ENCODE assay signal across 9 cellular contexts in the genomic region with DNA sequence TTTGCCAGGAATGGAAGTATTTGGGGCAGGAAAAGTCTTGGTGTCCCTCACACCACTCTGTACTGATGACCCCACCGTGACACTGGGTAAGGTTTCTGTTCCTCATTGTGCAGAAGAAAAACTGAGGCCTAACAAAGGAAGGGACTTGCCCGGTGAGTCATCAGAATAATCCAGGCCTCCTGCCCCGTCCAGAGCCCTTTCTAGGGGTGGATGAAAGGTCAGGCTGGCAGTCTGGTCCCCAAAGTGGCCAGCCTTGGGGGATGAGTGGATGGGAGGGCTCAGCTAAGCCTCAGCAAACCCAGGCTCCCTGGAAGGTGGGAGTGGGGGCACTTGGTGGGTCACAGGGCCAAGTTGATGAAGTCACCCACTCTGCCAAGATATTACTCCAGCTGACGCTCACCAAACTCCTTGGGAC. TPM values are rescaled to one million over a fixed set of nuclear protein-coding genes. Genes with fewer than 3 reads are reported as not detected.
DNase-seq lines count a peak whose midpoint lies in the region; ATAC-seq, FAIRE-seq and TF ChIP-seq lines count a peak whose summit lies in the region.
"Had no signal": no experiment of that assay in that cellular context is flagged by ENCODE, and none has a peak within 500 bp of the region (broad histone marks: within the 10 kb centered on the region; RNA-seq: fewer than 3 reads in every experiment).

No MANE protein-coding gene starts in this region.

- H3K9ac ChIP-seq in GM12878 (ENCODE audit: control insufficient read depth, insufficient read depth, low read length) (peak overlapping the region; percentile 62), neural progenitor cell (no peak overlapping the region)

- BruUV-seq in GM12878 (replicated peaks; lab: Mats Ljungman, UMichigan): no TSS peak

- H2AFZ ChIP-seq in GM12878 (ENCODE audit: control insufficient read depth, low read depth, low read length) (no peak overlapping the region; the same call in 1 of the 2 replicates), neural progenitor cell (replicated peaks) (no peak overlapping the region)

- no peaks in the 10 kb centered on the region for H3K9me2 ChIP-seq in DOHH2 (replicated peaks; ENCODE audit: control insufficient read depth, low read length)

- no peak overlapping the region for H3K4me3 ChIP-seq in DOHH2 (ENCODE audit: low read length)
- H3K4me3 ChIP-seq in GM12878: peak overlapping the region; percentile 59
- no peak overlapping the region for H3K4me3 ChIP-seq in neural progenitor cell
- no peak overlapping the region for H3K4me3 ChIP-seq in dorsolateral prefrontal cortex

- H3K27me3 ChIP-seq in DOHH2 (ENCODE audit: control insufficient read depth, low read length) (no peaks in the 10 kb centered on the region), GM12878 (replicated peaks in 1 of 2; ENCODE audit: control insufficient read depth in 2 of 2, insufficient read depth in 2 of 2, low read length in 1 of 2) (no peaks in the 10 kb centered on the region), neural progenitor cell (peaks cover 11% of the 10 kb centered on the region), dorsolateral prefrontal cortex (no peaks in the 10 kb centered on the region)

- intact Hi-C loops in GM12878 (cut with micrococcal nuclease; ENCODE audit: unreplicated experiment) (no loop called here), dorsolateral prefrontal cortex (cut with DNase I) (no loop called here)

- peak; percentile 72 for FAIRE-seq in GM12878 (lab: Jason Lieb, UNC)

- H3K79me2 ChIP-seq in DOHH2 (ENCODE audit: control insufficient read depth, low read length) (no peaks in the 10 kb centered on the region), GM12878 (ENCODE audit: control insufficient read depth, insufficient read depth, low read length) (no peaks in the 10 kb centered on the region), neural progenitor cell (ENCODE audit: low read depth) (no peaks in the 10 kb centered on the region)

- 2% methylated on average over 4 of the region's 4 CpGs for WGBS in GM12878 (ENCODE audit: insufficient coverage, insufficient replicate concordance, low lambda C conversion rate, missing lambda C conversion rate)

- no peaks in the 10 kb centered on the region for H3K36me3 ChIP-seq in DOHH2 (ENCODE audit: control insufficient read depth, low read length)
- H3K36me3 ChIP-seq in GM12878 (ENCODE audit: control insufficient read depth in 2 of 2, insufficient read depth in 2 of 2, low read length in 1 of 2): no peaks in the 10 kb centered on the region; a peak in 1 of 4 replicates
- no peaks in the 10 kb centered on the region for H3K36me3 ChIP-seq in neural progenitor cell

- H3F3A ChIP-seq in DOHH2 (ENCODE audit: control insufficient read depth, insufficient read depth) (no peaks in the 10 kb centered on the region), neural progenitor cell (ENCODE audit: low read depth) (peaks cover 50% of the 10 kb centered on the region)

- in situ Hi-C loops in GM12878 (cut with MboI): no loop called here

- SMC1A ChIA-PET in GM12878 (lab: Charles Lee; ENCODE audit: uncharacterized antibody, unreplicated experiment): interaction anchor here (0.7 to 1.4 kb wide), 3 partner anchors 25 to 28 kb away, joined by 3 to 5 read pairs (median 4); no protein-coding TSS in a partner anchor

- CTCF ChIA-PET in GM12878 (lab: Yijun Ruan, JAX): interaction anchor here (2.3 to 8.2 kb wide), 2 partner anchors 26 to 83 kb away, joined by 5 to 60 read pairs; no protein-coding TSS in a partner anchor

- H3K9me3 ChIP-seq in DOHH2 (ENCODE audit: control insufficient read depth, insufficient read depth, low read length): no peaks in the 10 kb centered on the region
- H3K9me3 ChIP-seq in GM12878 (replicated peaks; ENCODE audit: control insufficient read depth, insufficient read depth, low read length): no peaks in the 10 kb centered on the region
- H3K9me3 ChIP-seq in neural progenitor cell (ENCODE audit: low read depth): no peaks in the 10 kb centered on the region

- DNase-seq in GM12878 (ENCODE audit: low read depth, low spot score) (peak; percentile 61), neural progenitor cell (ENCODE audit: low spot score) (no peak), GF-D8 (lab: John Stamatoyannopoulos, UW) (no peak), dorsolateral prefrontal cortex (no peak)
- no peak for DNase-seq in NK-92 treated with Interleukin-12 subunit alpha and Interleukin-12 subunit beta, amount 100 ng/mL, for 24 hours (lab: John Stamatoyannopoulos, UW)

- POLR2A ChIA-PET in GM12878 (lab: Charles Lee): interaction anchor here (1.1 to 5.7 kb wide), 2 partner anchors 13 to 116 kb away, joined by 3 to 29 read pairs; a partner anchor contains a TSS

- H3K4me2 ChIP-seq in DOHH2 (ENCODE audit: low read length) (0 out of 2 replicates have a peak overlapping the region, but pooled peaks have one; percentile 6), GM12878 (ENCODE audit: control insufficient read depth, insufficient read depth) (peak overlapping the region; percentile 84), neural progenitor cell (peak overlapping the region; percentile 35)

- peak; percentile 91 to 98 for TF ChIP-seq EP300 in GM12878 (IDR thresholded peaks at IDR 0.05; ENCODE audit: borderline replicate concordance in 1 of 2, control insufficient read depth in 1 of 2, low read depth in 2 of 2, low read length in 2 of 2)

- peak overlapping the region; percentile 54 for H3K4me3 Mint-ChIP-seq in neural progenitor cell

- H3K4me1 Mint-ChIP-seq in neural progenitor cell: peaks cover 84% of the 10 kb centered on the region

- H4K20me1 ChIP-seq in DOHH2 (ENCODE audit: control insufficient read depth, insufficient read depth, low read depth, low read length): no peaks in the 10 kb centered on the region
- no peaks in the 10 kb centered on the region for H4K20me1 ChIP-seq in GM12878 (ENCODE audit: control insufficient read depth, insufficient read depth)
- no peaks in the 10 kb centered on the region for H4K20me1 ChIP-seq in neural progenitor cell (ENCODE audit: low read depth)

- RAD21 ChIA-PET in GM12878 (lab: Charles Lee; ENCODE audit: unreplicated experiment): interaction anchor here (0.7 to 1.7 kb wide), 5 partner anchors 13 to 37 kb away, joined by 3 to 7 read pairs (median 4); a partner anchor contains a TSS

- H3K4me1 ChIP-seq in DOHH2 (ENCODE audit: control insufficient read depth, low read length) (peaks cover 16% of the 10 kb centered on the region), GM12878 (ENCODE audit: control insufficient read depth, insufficient read depth, low read length) (peaks cover 58% of the 10 kb centered on the region), neural progenitor cell (peaks cover 45% of the 10 kb centered on the region)

- H3K36me3 Mint-ChIP-seq in neural progenitor cell: no peaks in the 10 kb centered on the region

- no peaks in the 10 kb centered on the region for H3K9me3 Mint-ChIP-seq in neural progenitor cell

- peaks cover 18% of the 10 kb centered on the region for H3K27me3 Mint-ChIP-seq in neural progenitor cell (ENCODE audit: insufficient read depth, low read depth)

- H3K27ac Mint-ChIP-seq in neural progenitor cell: peak overlapping the region; percentile 93

- H3K27ac ChIP-seq in DOHH2 (ENCODE audit: low read depth, low read length): no peak overlapping the region
- peak overlapping the region; percentile 97 for H3K27ac ChIP-seq in GM12878 (ENCODE audit: control insufficient read depth, insufficient read depth)
- no peak overlapping the region for H3K27ac ChIP-seq in neural progenitor cell
- H3K27ac ChIP-seq in dorsolateral prefrontal cortex: peak overlapping the region in 16 of 59 donors; percentile 8 to 57 (median 31)
- H3K27ac ChIP-seq: HL-60 had no signal

- ATAC-seq in GM19463 (IDR thresholded peaks at IDR 0.05; ENCODE audit: unreplicated experiment) (peak; percentile 85), HG03442 (IDR thresholded peaks at IDR 0.05; ENCODE audit: unreplicated experiment) (peak; percentile 93), GM12878 (peak; percentile 92)

- no peak for TF ChIP-seq CTCF in DOHH2 (IDR thresholded peaks at IDR 0.05; ENCODE audit: low read depth, low read length, poor library complexity, severe bottlenecking)
- no peak for TF ChIP-seq CTCF in GM12878 (IDR thresholded peaks at IDR 0.05 in 2 of 3, conservative IDR thresholded peaks at IDR 0.05 in 1 of 3; ENCODE audit: control insufficient read depth in 2 of 3, extremely low read depth in 1 of 3, insufficient read depth in 1 of 3, low read depth in 3 of 3, low read length in 3 of 3)
- TF ChIP-seq CTCF in neural progenitor cell (IDR thresholded peaks at IDR 0.05): no peak
- TF ChIP-seq CTCF in dorsolateral prefrontal cortex (IDR thresholded peaks at IDR 0.05 in 54 of 56, conservative IDR thresholded peaks at IDR 0.05 in 2 of 56; ENCODE audit: low read depth in 1 of 56, partially characterized antibody in 56 of 56): no peak

- no peak for TF ChIP-seq RAD21 in GM12878 (IDR thresholded peaks at IDR 0.05; ENCODE audit: insufficient read depth, low read depth, low read length)

- peak; percentile 62; the same call in 1 of the 2 replicates for TF ChIP-seq POLR2A in GM12878 (IDR thresholded peaks at IDR 0.05; ENCODE audit: low read depth, low read length)

RNA-seq across cellular contexts. Expression of a gene that starts 2.3 kb away (rescaled TPM):
- total RNA-seq in GM12878 (2013; cell fraction: nucleolus; rRNA removed): 71.1 and 76.2 TPM in 2 replicates
- 3.3 and 3.4 TPM in 2 replicates for total RNA-seq in GM12878 (2014; rRNA removed)
- total RNA-seq in GM12878 (2014; rRNA removed; fragmentation: Illumina TruSeq; extraction: Trizol): 2.3 TPM in 2 replicates
- total RNA-seq in GM12878 (2021): 4.4 and 5.7 TPM in 2 replicates
- 3.9 TPM for polyA plus RNA-seq in GM12878 (2011; ENCODE audit: low read depth)
- polyA plus RNA-seq in GM12878 (2011; rRNA removed): 1.8 and 3.2 TPM in 2 replicates
- 2.9 and 4.0 TPM in 2 replicates for polyA plus RNA-seq in GM12878 (2011; cell fraction: cytosol; rRNA removed)
- polyA plus RNA-seq in GM12878 (2011; cell fraction: nucleus; rRNA removed): 41.3 and 54.3 TPM in 2 replicates
- polyA plus RNA-seq in GM12878 (2012): 5.3 and 7.2 TPM in 2 replicates
- 2.3 and 3.7 TPM in 2 replicates for polyA plus RNA-seq in GM12878 (2014; fragmentation: Illumina TruSeq; extraction: Trizol)
- under 1 TPM; 0.31 to 0.33 TPM for polyA plus RNA-seq in GM12878 (2014; fragmentation: Nextera tagmentation; extraction: Ambion mirVana)
- 4.4 and 5.8 TPM in 2 replicates for polyA plus RNA-seq in GM12878 (2014; rRNA removed)
- under 1 TPM; 0.48 to 0.57 TPM for polyA plus RNA-seq in GM12878 (2016; fragmentation: Nextera tagmentation; extraction: Ambion mirVana)
- polyA minus RNA-seq in GM12878 (2011; rRNA and poly(A)+ RNA removed): 11.5 and 14.5 TPM in 2 replicates
- 1.0 and 1.3 TPM in 2 replicates for polyA minus RNA-seq in GM12878 (2011; cell fraction: cytosol; rRNA and poly(A)+ RNA removed)
- 10.0 and 18.0 TPM in 2 replicates for polyA minus RNA-seq in GM12878 (2011; cell fraction: nucleus; rRNA and poly(A)+ RNA removed)
- 0.80 and 2.1 TPM in 2 replicates for total RNA-seq in neural progenitor cell (ENCODE audit: low replicate concordance)
- 10 to 100 TPM; 13.7 to 41.6 (median 24.9) TPM for total RNA-seq in dorsolateral prefrontal cortex

RNA-seq across cellular contexts. Expression of a gene that starts 26.2 kb away (rescaled TPM):
- total RNA-seq in GM12878 (2013; cell fraction: nucleolus; rRNA removed): 49.8 and 58.7 TPM in 2 replicates
- total RNA-seq in GM12878 (2014; rRNA removed): 13.7 and 14.9 TPM in 2 replicates
- 8.5 and 8.8 TPM in 2 replicates for total RNA-seq in GM12878 (2014; rRNA removed; fragmentation: Illumina TruSeq; extraction: Trizol)
- total RNA-seq in GM12878 (2021): 19.0 and 19.9 TPM in 2 replicates
- polyA plus RNA-seq in GM12878 (2011; ENCODE audit: low read depth): 7.2 TPM
- 6.5 and 13.5 TPM in 2 replicates for polyA plus RNA-seq in GM12878 (2011; rRNA removed)
- polyA plus RNA-seq in GM12878 (2011; cell fraction: cytosol; rRNA removed): 21.6 and 36.9 TPM in 2 replicates
- 76.2 and 80.1 TPM in 2 replicates for polyA plus RNA-seq in GM12878 (2011; cell fraction: nucleus; rRNA removed)
- polyA plus RNA-seq in GM12878 (2012): 10.3 and 13.3 TPM in 2 replicates
- polyA plus RNA-seq in GM12878 (2014; fragmentation: Illumina TruSeq; extraction: Trizol): 2.3 and 7.4 TPM in 2 replicates
- polyA plus RNA-seq in GM12878 (2014; fragmentation: Nextera tagmentation; extraction: Ambion mirVana): 1 to 10 TPM in 1 of 2 experiments, under 1 TPM in 1; 0.66 to 2.7 TPM
- polyA plus RNA-seq in GM12878 (2014; rRNA removed): 22.6 and 26.5 TPM in 2 replicates
- polyA plus RNA-seq in GM12878 (2016; fragmentation: Nextera tagmentation; extraction: Ambion mirVana): 10 to 100 TPM; 10.6 to 15.7 TPM
- polyA minus RNA-seq in GM12878 (2011; rRNA and poly(A)+ RNA removed): 11.3 and 23.6 TPM in 2 replicates
- polyA minus RNA-seq in GM12878 (2011; cell fraction: cytosol; rRNA and poly(A)+ RNA removed): 5.3 and 7.6 TPM in 2 replicates
- polyA minus RNA-seq in GM12878 (2011; cell fraction: nucleus; rRNA and poly(A)+ RNA removed): 19.2 and 41.1 TPM in 2 replicates
- 4.2 and 10.1 TPM in 2 replicates for total RNA-seq in neural progenitor cell (ENCODE audit: low replicate concordance)
- 10 to 100 TPM in 27 of 120 experiments, 1 to 10 TPM in 93; 4.4 to 16.8 (median 8.4) TPM for total RNA-seq in dorsolateral prefrontal cortex

RNA-seq across cellular contexts. Expression of a gene that starts 35.3 kb away (rescaled TPM):
- total RNA-seq in GM12878 (2013; cell fraction: nucleolus; rRNA removed): 29.7 and 32.2 TPM in 2 replicates
- total RNA-seq in GM12878 (2014; rRNA removed): 50.0 and 51.1 TPM in 2 replicates
- 45.1 and 46.4 TPM in 2 replicates for total RNA-seq in GM12878 (2014; rRNA removed; fragmentation: Illumina TruSeq; extraction: Trizol)
- 61.0 and 64.8 TPM in 2 replicates for total RNA-seq in GM12878 (2021)
- polyA plus RNA-seq in GM12878 (2011; ENCODE audit: low read depth): 33.3 TPM
- 81.8 and 82.4 TPM in 2 replicates for polyA plus RNA-seq in GM12878 (2011; rRNA removed)
- polyA plus RNA-seq in GM12878 (2011; cell fraction: cytosol; rRNA removed): 51.8 and 52.6 TPM in 2 replicates
- 14.2 and 20.5 TPM in 2 replicates for polyA plus RNA-seq in GM12878 (2011; cell fraction: nucleus; rRNA removed)
- 35.7 and 40.2 TPM in 2 replicates for polyA plus RNA-seq in GM12878 (2012)
- 65.8 and 67.0 TPM in 2 replicates for polyA plus RNA-seq in GM12878 (2014; fragmentation: Illumina TruSeq; extraction: Trizol)
- 10 to 100 TPM; 10.4 to 12.5 TPM for polyA plus RNA-seq in GM12878 (2014; fragmentation: Nextera tagmentation; extraction: Ambion mirVana)
- 49.5 and 55.2 TPM in 2 replicates for polyA plus RNA-seq in GM12878 (2014; rRNA removed)
- polyA plus RNA-seq in GM12878 (2016; fragmentation: Nextera tagmentation; extraction: Ambion mirVana): 10 to 100 TPM; 10.1 to 15.8 TPM
- 86.3 and 110 TPM in 2 replicates for polyA minus RNA-seq in GM12878 (2011; rRNA and poly(A)+ RNA removed)
- 27.0 and 31.9 TPM in 2 replicates for polyA minus RNA-seq in GM12878 (2011; cell fraction: cytosol; rRNA and poly(A)+ RNA removed)
- polyA minus RNA-seq in GM12878 (2011; cell fraction: nucleus; rRNA and poly(A)+ RNA removed): 12.8 and 23.2 TPM in 2 replicates
- total RNA-seq in neural progenitor cell (ENCODE audit: low replicate concordance): 45.4 and 49.2 TPM in 2 replicates
- total RNA-seq in dorsolateral prefrontal cortex: 100 to 1,000 TPM in 28 of 120 experiments, 10 to 100 TPM in 92; 61.0 to 123 (median 91.2) TPM

Comparison
In these comparisons a context has a peak if more than half of its experiments do, and no peak if none do; other contexts are left out.
1. H3K4me2 ChIP-seq: peak in every context shown above with its lines; median percentile 84 in GM12878; 35 in neural progenitor cell; 6 in DOHH2.